24 cellular contexts compared by ENCODE assay signal in genomic region chr19:33641261-33641660, GRCh38. TPM values are rescaled to one million over a fixed set of nuclear protein-coding genes. Genes with fewer than 3 reads are reported as not detected.
"Had no signal": no experiment of that assay in that cellular context is flagged by ENCODE, and none has a peak within 500 bp of the region (broad histone marks: within the 10 kb centered on the region; RNA-seq: fewer than 3 reads in every experiment).

No MANE protein-coding gene starts in this region.

- H3K27me3 ChIP-seq: colonic mucosa, neural progenitor cell, right lobe of liver had no signal

- H3K36me3 ChIP-seq: colonic mucosa, neural progenitor cell, pancreas, prostate gland, right lobe of liver, thoracic aorta, transverse colon had no signal

- H3K27ac Mint-ChIP-seq: naive thymus-derived CD8-positive, alpha-beta T cell; neural progenitor cell; stimulated activated naive B cell treated with anti-CD40 and anti-IgM and Interleukin-4, amounts not matched to agents 10 μg/mL and 1 μg/mL and 100 μg/mL, for 72 hours; stimulated activated naive CD8-positive, alpha-beta T cell treated with anti-CD3 and anti-CD28 coated beads, Interleukin-15, amount 100 ng/mL, for 72 hours had no signal

- H3K9me3 ChIP-seq: colonic mucosa, mucosa of descending colon, pancreas, prostate gland, right lobe of liver, thoracic aorta, transverse colon had no signal

- H3K36me3 Mint-ChIP-seq: neural progenitor cell; stimulated activated naive B cell treated with anti-CD40 and anti-IgM and Interleukin-4, amounts not matched to agents 10 μg/mL and 1 μg/mL and 100 μg/mL, for 72 hours had no signal

- DNase-seq: cerebellar nuclear complex; colonic mucosa; effector CD8-positive, alpha-beta T cell; foreskin melanocyte; kidney glomerular epithelial cell; mammary epithelial cell; mucosa of descending colon; naive thymus-derived CD8-positive, alpha-beta T cell; occipital lobe; stimulated activated CD4-positive, alpha-beta T cell treated with anti-CD3 and anti-CD28 coated beads, Interleukin-2, amount 100 ng/mL, for 24 hours; stimulated activated CD4-positive, alpha-beta T cell treated with anti-CD3 and anti-CD28 coated beads, Interleukin-4, amount 100 ng/mL, for 4 hours; stimulated activated naive B cell treated with anti-CD40 and anti-IgM and Interleukin-4, amounts not matched to agents 10 μg/mL and 1 μg/mL and 100 μg/mL, for 72 hours; stimulated activated naive CD8-positive, alpha-beta T cell treated with anti-CD3 and anti-CD28 coated beads, Interleukin-15, amount 100 ng/mL, for 72 hours; transverse colon had no signal

- H3K9me3 Mint-ChIP-seq: neural progenitor cell; stimulated activated naive CD8-positive, alpha-beta T cell treated with anti-CD3 and anti-CD28 coated beads, Interleukin-15, amount 100 ng/mL, for 72 hours had no signal

- H3K4me3 ChIP-seq: colonic mucosa, hepatocyte, mucosa of descending colon, neural progenitor cell, pancreas, prostate gland, right lobe of liver, thoracic aorta, transverse colon had no signal

- H3K9ac ChIP-seq: neural progenitor cell had no signal

- H3K4me1 ChIP-seq: colonic mucosa, neural progenitor cell, pancreas, prostate gland, right lobe of liver, transverse colon had no signal

- FAIRE-seq: pancreas, urothelium cell line had no signal

- H3K27ac ChIP-seq: colonic mucosa, hepatocyte, neural progenitor cell, pancreas, prostate gland, right lobe of liver, thoracic aorta, transverse colon had no signal

- H3K4me2 ChIP-seq: hepatocyte, neural progenitor cell had no signal

- ATAC-seq: mucosa of descending colon; naive thymus-derived CD8-positive, alpha-beta T cell; pancreas; stimulated activated naive B cell treated with anti-CD40 and anti-IgM and Interleukin-4, amounts not matched to agents 10 μg/mL and 1 μg/mL and 100 μg/mL, for 72 hours; stimulated activated naive CD8-positive, alpha-beta T cell treated with anti-CD3 and anti-CD28 coated beads, Interleukin-15, amount 100 ng/mL, for 72 hours had no signal

- H3K4me3 Mint-ChIP-seq: naive thymus-derived CD8-positive, alpha-beta T cell; neural progenitor cell; stimulated activated naive B cell treated with anti-CD40 and anti-IgM and Interleukin-4, amounts not matched to agents 10 μg/mL and 1 μg/mL and 100 μg/mL, for 72 hours; stimulated activated naive CD8-positive, alpha-beta T cell treated with anti-CD3 and anti-CD28 coated beads, Interleukin-15, amount 100 ng/mL, for 72 hours had no signal

- H2AFZ ChIP-seq: hepatocyte, neural progenitor cell had no signal

- H3K79me2 ChIP-seq: hepatocyte had no signal

- H3K4me1 Mint-ChIP-seq: stimulated activated naive B cell treated with anti-CD40 and anti-IgM and Interleukin-4, amounts not matched to agents 10 μg/mL and 1 μg/mL and 100 μg/mL, for 72 hours; stimulated activated naive CD8-positive, alpha-beta T cell treated with anti-CD3 and anti-CD28 coated beads, Interleukin-15, amount 100 ng/mL, for 72 hours had no signal

RNA-seq across cellular contexts. Expression of gene CHST8, which starts 19.5 kb away (rescaled TPM):
- total RNA-seq: colonic mucosa; liver; naive thymus-derived CD8-positive, alpha-beta T cell; renal cortical epithelial cell; skeletal muscle tissue; transverse colon had no signal
- polyA plus RNA-seq: naive thymus-derived CD8-positive, alpha-beta T cell had no signal
